In genomic region chr2:96806468-96807126, GRCh38 we compare ENCODE assay signal across 7 cellular contexts. TPM values are rescaled to one million over a fixed set of nuclear protein-coding genes. Genes with fewer than 3 reads are reported as not detected.
A peak's percentile ranks its signal among the peaks of the same experiment; 100 is the strongest.
DNase-seq lines count a peak whose midpoint lies in the region; ATAC-seq lines count a peak whose summit lies in the region.

No MANE protein-coding gene starts in this region.

- ATAC-seq in GM19397 (IDR thresholded peaks at IDR 0.05; ENCODE audit: unreplicated experiment) (peak; percentile 60), GM18868 (IDR thresholded peaks at IDR 0.05; ENCODE audit: unreplicated experiment) (no peak)
- peak; percentile 72 for ATAC-seq in stimulated activated effector memory CD8-positive, alpha-beta T cell treated with anti-CD3 and anti-CD28 coated beads, Interleukin-12 subunit alpha, Interleukin-12 subunit beta, amount 100 ng/mL, for 72 hours

- H3K23ac ChIP-seq in neuronal stem cell (ENCODE audit: low read depth, low read length, poor library complexity), result no peak overlapping the region

- H2BK5ac ChIP-seq in neuronal stem cell (ENCODE audit: low read length), result no peak overlapping the region

- H2BK12ac ChIP-seq in neuronal stem cell (ENCODE audit: low read length), result no peak overlapping the region

- no peak overlapping the region for H2AFZ ChIP-seq in neuronal stem cell (ENCODE audit: low read length)

- peaks cover 14 to 21% (median 15%) of the 10 kb centered on the region in 3 donors for H3K4me1 Mint-ChIP-seq in IgD-negative memory B cell
- H3K4me1 Mint-ChIP-seq in activated naive CD4-positive, alpha-beta T cell treated with anti-CD3 and anti-CD28 coated beads for 36 hours (ENCODE audit: low read depth), result peaks cover 11% of the 10 kb centered on the region
- H3K4me1 Mint-ChIP-seq in stimulated activated effector memory CD8-positive, alpha-beta T cell treated with anti-CD3 and anti-CD28 coated beads, Interleukin-12 subunit alpha, Interleukin-12 subunit beta, amount 100 ng/mL, for 72 hours, result peaks cover 27% of the 10 kb centered on the region

- no peaks in the 10 kb centered on the region for H3K27me3 Mint-ChIP-seq in IgD-negative memory B cell
- no peaks in the 10 kb centered on the region for H3K27me3 Mint-ChIP-seq in activated naive CD4-positive, alpha-beta T cell treated with anti-CD3 and anti-CD28 coated beads for 36 hours (ENCODE audit: low read depth)

- no peaks in the 10 kb centered on the region for H3K9me3 Mint-ChIP-seq in IgD-negative memory B cell
- H3K9me3 Mint-ChIP-seq in activated naive CD4-positive, alpha-beta T cell treated with anti-CD3 and anti-CD28 coated beads for 36 hours, result no peaks in the 10 kb centered on the region
- no peaks in the 10 kb centered on the region for H3K9me3 Mint-ChIP-seq in stimulated activated effector memory CD8-positive, alpha-beta T cell treated with anti-CD3 and anti-CD28 coated beads, Interleukin-12 subunit alpha, Interleukin-12 subunit beta, amount 100 ng/mL, for 72 hours

- DNase-seq in activated naive CD4-positive, alpha-beta T cell treated with anti-CD3 and anti-CD28 coated beads for 36 hours, result peak; percentile 41
- DNase-seq in stimulated activated effector memory CD8-positive, alpha-beta T cell treated with anti-CD3 and anti-CD28 coated beads, Interleukin-12 subunit alpha, Interleukin-12 subunit beta, amount 100 ng/mL, for 72 hours (ENCODE audit: low spot score in 2 of 2), result no peak
- DNase-seq in globus pallidus (ENCODE audit: low spot score), result no peak
- no peak for DNase-seq in neuronal stem cell (ENCODE audit: low spot score)

- peaks cover 23% of the 10 kb centered on the region in 2 donors for H3K36me3 ChIP-seq in neuronal stem cell (replicated peaks in 1 of 2; ENCODE audit: control insufficient read depth in 2 of 2, insufficient read depth in 2 of 2, low read length in 2 of 2)

- H3K36me3 Mint-ChIP-seq in IgD-negative memory B cell, result peaks cover 8% of the 10 kb centered on the region
- peaks cover 1% of the 10 kb centered on the region for H3K36me3 Mint-ChIP-seq in activated naive CD4-positive, alpha-beta T cell treated with anti-CD3 and anti-CD28 coated beads for 36 hours (ENCODE audit: low read depth)
- peaks cover 16% of the 10 kb centered on the region for H3K36me3 Mint-ChIP-seq in stimulated activated effector memory CD8-positive, alpha-beta T cell treated with anti-CD3 and anti-CD28 coated beads, Interleukin-12 subunit alpha, Interleukin-12 subunit beta, amount 100 ng/mL, for 72 hours

- peaks cover 5% of the 10 kb centered on the region for H3K79me1 ChIP-seq in neuronal stem cell (ENCODE audit: low read depth, low read length)

- H2AK5ac ChIP-seq in neuronal stem cell (ENCODE audit: low read depth, low read length), result no peak overlapping the region

- no peak overlapping the region for H3K27ac ChIP-seq in neuronal stem cell (replicated peaks; ENCODE audit: low read length)

- H3K27ac Mint-ChIP-seq in IgD-negative memory B cell, result peak overlapping the region; percentile 98 to 99 (median 99)
- H3K27ac Mint-ChIP-seq in activated naive CD4-positive, alpha-beta T cell treated with anti-CD3 and anti-CD28 coated beads for 36 hours, result peak overlapping the region; percentile 41
- H3K27ac Mint-ChIP-seq in stimulated activated effector memory CD8-positive, alpha-beta T cell treated with anti-CD3 and anti-CD28 coated beads, Interleukin-12 subunit alpha, Interleukin-12 subunit beta, amount 100 ng/mL, for 72 hours, result peak overlapping the region; percentile 93

- H2BK120ac ChIP-seq in neuronal stem cell (ENCODE audit: low read depth, low read length), result no peak overlapping the region

- H4K8ac ChIP-seq in neuronal stem cell (ENCODE audit: low read depth, low read length), result no peak overlapping the region

- H3K18ac ChIP-seq in neuronal stem cell (ENCODE audit: low read length), result no peak overlapping the region

- H4K91ac ChIP-seq in neuronal stem cell (ENCODE audit: low read depth, low read length, poor library complexity), result no peak overlapping the region

- CTCF ChIA-PET in activated naive CD4-positive, alpha-beta T cell treated with anti-CD3 and anti-CD28 coated beads for 36 hours (lab: Charles Lee), result interaction anchor here (1.2 to 2.3 kb wide), 2 partner anchors 22 to 46 kb away, joined by 3 to 11 read pairs; partner anchors contain the start of gene CNNM4

- no peak overlapping the region for H3K4me3 ChIP-seq in neuronal stem cell (ENCODE audit: low read length in 2 of 2)

- H3K4ac ChIP-seq in neuronal stem cell (ENCODE audit: low read length), result no peak overlapping the region

- H3K9ac ChIP-seq in neuronal stem cell (ENCODE audit: low read depth, low read length, poor library complexity), result no peak overlapping the region

- no peak overlapping the region for H3K14ac ChIP-seq in neuronal stem cell (ENCODE audit: low read length)

- no peak overlapping the region for H3K4me2 ChIP-seq in neuronal stem cell (ENCODE audit: insufficient read depth, low read length, poor library complexity, severe bottlenecking)

- intact Hi-C loops in activated naive CD4-positive, alpha-beta T cell treated with anti-CD3 and anti-CD28 coated beads for 36 hours (cut with micrococcal nuclease), result no loop called here

- H3K27me3 ChIP-seq in neuronal stem cell (ENCODE audit: control insufficient read depth in 3 of 3, insufficient read depth in 3 of 3, low read depth in 1 of 3, low read length in 3 of 3), result no peaks in the 10 kb centered on the region

- peak overlapping the region; percentile 76 to 97 (median 94) for H3K4me3 Mint-ChIP-seq in IgD-negative memory B cell
- H3K4me3 Mint-ChIP-seq in activated naive CD4-positive, alpha-beta T cell treated with anti-CD3 and anti-CD28 coated beads for 36 hours, result no peak overlapping the region
- H3K4me3 Mint-ChIP-seq in stimulated activated effector memory CD8-positive, alpha-beta T cell treated with anti-CD3 and anti-CD28 coated beads, Interleukin-12 subunit alpha, Interleukin-12 subunit beta, amount 100 ng/mL, for 72 hours, result peak overlapping the region; percentile 62

- no peak overlapping the region for H2BK15ac ChIP-seq in neuronal stem cell (ENCODE audit: low read length)

- peaks cover 0 to 5% of the 10 kb centered on the region in 2 donors for H3K9me3 ChIP-seq in neuronal stem cell (replicated peaks in 1 of 2; ENCODE audit: control insufficient read depth in 2 of 2, insufficient read depth in 1 of 2, low read depth in 1 of 2, low read length in 2 of 2)

- H3K4me1 ChIP-seq in neuronal stem cell (ENCODE audit: control insufficient read depth in 2 of 2, insufficient read depth in 1 of 2, low read depth in 1 of 2, low read length in 2 of 2), result no peaks in the 10 kb centered on the region

- no CpG with 5 or more reads among the region's 23 CpGs for WGBS in neuronal stem cell (ENCODE audit: extremely low coverage in 2 of 2, insufficient read length in 2 of 2, insufficient replicate concordance in 1 of 2), 2 donors

RNA-seq across cellular contexts. Expression of gene CNNM3, which starts 9.5 kb away (rescaled TPM):
- polyA plus RNA-seq in IgD-negative memory B cell, result 3.5 TPM
- total RNA-seq in activated naive CD4-positive, alpha-beta T cell treated with anti-CD3 and anti-CD28 coated beads for 36 hours, result 10 to 100 TPM; 17.3 to 19.9 TPM
- 13.3 TPM for polyA plus RNA-seq in neuronal stem cell (2013, experiment 1 of 2)
- polyA plus RNA-seq in neuronal stem cell (2013, experiment 2 of 2), result 13.5 TPM

RNA-seq across cellular contexts. Expression of gene ANKRD23, which starts 37.2 kb away (rescaled TPM):
- polyA plus RNA-seq in IgD-negative memory B cell, result 1.3 TPM
- 1 to 10 TPM; 3.3 to 4.2 TPM for total RNA-seq in activated naive CD4-positive, alpha-beta T cell treated with anti-CD3 and anti-CD28 coated beads for 36 hours
- polyA plus RNA-seq in neuronal stem cell (2013, experiment 1 of 2), result 2.3 TPM
- polyA plus RNA-seq in neuronal stem cell (2013, experiment 2 of 2), result 1.9 TPM

RNA-seq across cellular contexts. Expression of gene CNNM4, which starts 45.9 kb away (rescaled TPM):
- polyA plus RNA-seq in IgD-negative memory B cell, result 7.9 TPM
- 1 to 10 TPM; 5.6 to 6.0 TPM for total RNA-seq in activated naive CD4-positive, alpha-beta T cell treated with anti-CD3 and anti-CD28 coated beads for 36 hours
- 20.5 TPM for polyA plus RNA-seq in neuronal stem cell (2013, experiment 1 of 2)
- polyA plus RNA-seq in neuronal stem cell (2013, experiment 2 of 2), result 22.0 TPM

RNA-seq across cellular contexts. Expression of gene ANKRD39, which starts 51.2 kb away (rescaled TPM):
- 16.3 TPM for polyA plus RNA-seq in IgD-negative memory B cell
- 10 to 100 TPM; 25.0 to 27.3 TPM for total RNA-seq in activated naive CD4-positive, alpha-beta T cell treated with anti-CD3 and anti-CD28 coated beads for 36 hours
- polyA plus RNA-seq in neuronal stem cell (2013, experiment 1 of 2), result 10.5 TPM
- polyA plus RNA-seq in neuronal stem cell (2013, experiment 2 of 2), result 9.7 TPM

Comparison
In these comparisons a context has a peak if more than half of its experiments do, and no peak if none do; other contexts are left out.
1. H3K27ac Mint-ChIP-seq: peak in every context shown above with its lines; median percentile 99 in IgD-negative memory B cell; 93 in stimulated activated effector memory CD8-positive, alpha-beta T cell treated with anti-CD3 and anti-CD28 coated beads, Interleukin-12 subunit alpha, Interleukin-12 subunit beta, amount 100 ng/mL, for 72 hours; 41 in activated naive CD4-positive, alpha-beta T cell treated with anti-CD3 and anti-CD28 coated beads for 36 hours.